In genomic region chr2:222690564-222691200, GRCh38 we compare ENCODE assay signal across 8 cellular contexts. TPM values are rescaled to one million over a fixed set of nuclear protein-coding genes. Genes with fewer than 3 reads are reported as not detected.
A peak's percentile ranks its signal among the peaks of the same experiment; 100 is the strongest.
DNase-seq lines count a peak whose midpoint lies in the region; TF ChIP-seq lines count a peak whose summit lies in the region.

No MANE protein-coding gene starts in this region.

- H3K4me3 ChIP-seq in Loucy (ENCODE audit: low read length, poor library complexity, severe bottlenecking), result no peak overlapping the region

- in situ Hi-C loops in SK-MEL-5 (cut with HindIII; ENCODE audit: low pct_unique_long_range_greater_than_20kb, low sequenced_read_pairs), result no loop called here

- H3K4me1 ChIP-seq in Loucy (ENCODE audit: insufficient read depth, low read length, poor library complexity, severe bottlenecking), result peaks cover 19% of the 10 kb centered on the region

- H3K9me3 Mint-ChIP-seq in glutamatergic neuron (ENCODE audit: unreplicated experiment), result peaks cover 1% of the 10 kb centered on the region

- no peak overlapping the region for H3K4me2 ChIP-seq in Loucy (ENCODE audit: low read depth, low read length, poor library complexity, severe bottlenecking)

- no peaks in the 10 kb centered on the region for H3K9me2 ChIP-seq in Loucy (replicated peaks; ENCODE audit: low read depth, low read length)

- H3K27ac Mint-ChIP-seq in glutamatergic neuron (ENCODE audit: unreplicated experiment), result no peak overlapping the region

- no peaks in the 10 kb centered on the region for H3K4me1 Mint-ChIP-seq in glutamatergic neuron (ENCODE audit: low read depth, unreplicated experiment)

- H3K36me3 Mint-ChIP-seq in glutamatergic neuron (ENCODE audit: unreplicated experiment), result no peaks in the 10 kb centered on the region

- no peak overlapping the region for H3K4me3 Mint-ChIP-seq in glutamatergic neuron (ENCODE audit: unreplicated experiment)

- DNase-seq in HCEC 1CT (peak; percentile 68), SK-MEL-5 (ENCODE audit: low read depth, low spot score) (peak; percentile 86), glutamatergic neuron (peak; percentile 81), renal cortical epithelial cell (ENCODE audit: low read depth) (peak; percentile 49), cortex of kidney (lab: John Stamatoyannopoulos, UW) (no peak)
- DNase-seq in activated naive CD4-positive, alpha-beta T cell (lab: John Stamatoyannopoulos, UW), result peak; percentile 14 to 59 (median 41)

- no peaks in the 10 kb centered on the region for H3K79me2 ChIP-seq in Loucy (ENCODE audit: insufficient read depth, low read length)

- H3F3A ChIP-seq in Loucy (ENCODE audit: low read depth), result no peaks in the 10 kb centered on the region

- H3K36me3 ChIP-seq in Loucy (ENCODE audit: insufficient read depth, low read length), result no peaks in the 10 kb centered on the region

- no peaks in the 10 kb centered on the region for H4K20me1 ChIP-seq in Loucy (ENCODE audit: insufficient read depth, low read length, poor library complexity, severe bottlenecking)

- no peaks in the 10 kb centered on the region for H3K9me3 ChIP-seq in Loucy (ENCODE audit: insufficient read depth, low read depth, low read length)

- no peaks in the 10 kb centered on the region for H3K27me3 ChIP-seq in Loucy (ENCODE audit: insufficient read depth, low read length, poor library complexity, severe bottlenecking)

- H3K9ac ChIP-seq in Loucy (ENCODE audit: low read depth, low read length, poor library complexity, severe bottlenecking), result no peak overlapping the region

- peak overlapping the region; percentile 93 for H2AFZ ChIP-seq in Loucy (ENCODE audit: low read length)

- TF ChIP-seq CTCF in GM12872 (IDR thresholded peaks at IDR 0.05; ENCODE audit: insufficient read depth, low read depth, low read length) (peak; percentile 99), Loucy (conservative IDR thresholded peaks at IDR 0.05; ENCODE audit: low read length) (peak; percentile 100), glutamatergic neuron (IDR thresholded peaks at IDR 0.05; ENCODE audit: partially characterized antibody, unreplicated experiment) (peak; percentile 92)

- H3K27me3 Mint-ChIP-seq in glutamatergic neuron (ENCODE audit: unreplicated experiment), result no peaks in the 10 kb centered on the region

RNA-seq across cellular contexts. Expression of gene MOGAT1, which starts 19.2 kb away (rescaled TPM):
- not detected in 2 replicates for total RNA-seq in SK-MEL-5 (2014; rRNA removed; shearing (Covaris generic))
- not detected in 2 replicates for polyA plus RNA-seq in SK-MEL-5 (2015; cell fraction: cytosol; rRNA removed)
- not detected in 2 replicates for polyA plus RNA-seq in SK-MEL-5 (2015; cell fraction: nucleus; rRNA removed)
- not detected for total RNA-seq in glutamatergic neuron (ENCODE audit: unreplicated experiment)
- total RNA-seq in renal cortical epithelial cell, result not detected in 2 replicates

RNA-seq across cellular contexts. Expression of gene FARSB, which starts 34.8 kb away (rescaled TPM):
- 33.9 and 35.2 TPM in 2 replicates for total RNA-seq in SK-MEL-5 (2014; rRNA removed; shearing (Covaris generic))
- 40.7 and 48.3 TPM in 2 replicates for polyA plus RNA-seq in SK-MEL-5 (2015; cell fraction: cytosol; rRNA removed)
- 24.2 and 35.3 TPM in 2 replicates for polyA plus RNA-seq in SK-MEL-5 (2015; cell fraction: nucleus; rRNA removed)
- total RNA-seq in glutamatergic neuron (ENCODE audit: unreplicated experiment) (18.8 TPM), renal cortical epithelial cell (9.3 and 12.3 TPM in 2 replicates)
